In the genomic region with DNA sequence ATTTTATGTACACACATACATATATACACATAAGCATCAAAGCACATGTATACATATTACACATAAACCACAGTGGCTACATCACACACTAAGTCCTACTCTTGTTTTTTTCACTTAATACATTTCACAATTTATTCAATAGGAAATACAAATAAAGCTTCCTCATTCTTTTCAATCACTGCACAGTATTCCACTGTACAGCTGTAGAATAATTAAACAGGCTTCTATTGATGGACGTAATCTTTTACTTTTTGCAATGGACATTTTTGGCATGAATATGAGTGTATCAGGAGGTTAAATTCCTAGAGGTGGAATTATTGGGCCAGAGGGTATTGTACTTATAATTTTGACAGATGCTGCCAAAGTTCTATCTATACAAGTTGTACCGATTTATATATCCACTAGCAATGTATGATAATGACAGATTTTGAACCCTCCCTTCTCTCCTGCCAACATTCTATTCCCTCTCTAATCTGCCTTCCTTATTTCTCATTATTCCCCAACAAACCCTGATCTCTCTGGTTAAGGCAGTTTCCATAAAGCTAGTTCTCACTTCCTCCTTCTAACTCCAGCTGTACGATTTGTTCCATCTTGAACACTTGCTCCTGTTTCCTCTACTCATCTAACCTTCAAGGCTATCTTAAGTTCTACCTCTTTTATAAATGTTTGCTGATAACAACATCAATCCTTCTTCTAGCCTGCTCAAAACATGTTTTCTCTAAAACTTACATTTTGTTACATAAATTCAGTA, we compare ENCODE assay signal across 25 cellular contexts. TPM values are rescaled to one million over a fixed set of nuclear protein-coding genes. Genes with fewer than 3 reads are reported as not detected.
DNase-seq lines count a peak whose midpoint lies in the region; ATAC-seq lines count a peak whose summit lies in the region.
"Had no signal": no experiment of that assay in that cellular context is flagged by ENCODE, and none has a peak within 500 bp of the region (broad histone marks: within the 10 kb centered on the region; RNA-seq: fewer than 3 reads in every experiment).

No MANE protein-coding gene starts in this region.

- H3K9me2 ChIP-seq in Karpas-422 (replicated peaks; ENCODE audit: insufficient read depth, low read length), result no peaks in the 10 kb centered on the region

- peaks cover 51% of the 10 kb centered on the region for H3K4me1 ChIP-seq in Karpas-422 (ENCODE audit: low read length)

- H3K27me3 ChIP-seq in Karpas-422 (ENCODE audit: low read length), result no peaks in the 10 kb centered on the region
- H3K27me3 ChIP-seq: ascending aorta had no signal

- no peaks in the 10 kb centered on the region for H3K9me3 Mint-ChIP-seq in naive B cell
- H3K9me3 Mint-ChIP-seq: activated CD4-positive, alpha-beta memory T cell treated with anti-CD3 and anti-CD28 coated beads, Interleukin-2, amount 10 ng/mL, durations not matched to agents 7 days and 5 days; activated naive CD4-positive, alpha-beta T cell treated with anti-CD3 and anti-CD28 coated beads, Interleukin-2, amount 10 ng/mL, durations not matched to agents 7 days and 5 days had no signal

- DNase-seq in SIG-M5 treated with dmso at 0.1 percent for 504 hours (lab: John Stamatoyannopoulos, UW; ENCODE audit: unreplicated experiment) (peak; percentile 83), SIG-M5 (lab: John Stamatoyannopoulos, UW) (no peak), Karpas-422 (peak; percentile 66), OCI-M1 (lab: John Stamatoyannopoulos, UW) (peak; percentile 17), naive B cell (no peak), SHP77 (lab: John Stamatoyannopoulos, UW) (no peak), hepatic stellate cell (ENCODE audit: low spot score) (no peak)
- DNase-seq: activated CD4-positive, alpha-beta memory T cell treated with anti-CD3 and anti-CD28 coated beads, Interleukin-2, amount 10 ng/mL, durations not matched to agents 7 days and 5 days; activated naive CD4-positive, alpha-beta T cell treated with anti-CD3 and anti-CD28 coated beads, Interleukin-2, amount 10 ng/mL, durations not matched to agents 7 days and 5 days; activated T-cell treated with anti-CD3 and anti-CD28 coated beads, Interleukin-2, amount 50 U/mL, for 1 hour; AML-193; foreskin fibroblast; H7; NCI-H1436 treated with DMSO at 0.1 percent for 48 hours; NCI-H524 treated with DMSO at 0.1 percent for 48 hours; nucleus accumbens; PC-3; SHP77 treated with DMSO at 0.1 percent for 48 hours; stimulated activated CD4-positive, alpha-beta T cell treated with anti-CD3 and anti-CD28 coated beads, Interleukin-12 subunit alpha, Interleukin-12 subunit beta, amount 100 ng/mL, for 4 hours; stimulated activated CD8-positive, alpha-beta memory T cell treated with anti-CD3 and anti-CD28 coated beads, Interleukin-4, amount 100 ng/mL, for 48 hours had no signal

- no peaks in the 10 kb centered on the region for H3K27me3 Mint-ChIP-seq in naive B cell
- H3K27me3 Mint-ChIP-seq: activated CD4-positive, alpha-beta memory T cell treated with anti-CD3 and anti-CD28 coated beads, Interleukin-2, amount 10 ng/mL, durations not matched to agents 7 days and 5 days; activated naive CD4-positive, alpha-beta T cell treated with anti-CD3 and anti-CD28 coated beads, Interleukin-2, amount 10 ng/mL, durations not matched to agents 7 days and 5 days had no signal

- H3K36me3 Mint-ChIP-seq in naive B cell, result peaks cover 0 to 15% of the 10 kb centered on the region in 2 donors

- H3K36me3 ChIP-seq in Karpas-422 (ENCODE audit: insufficient read depth, low read length), result peaks cover 28% of the 10 kb centered on the region
- H3K36me3 ChIP-seq: ascending aorta had no signal

- H2AFZ ChIP-seq in Karpas-422 (ENCODE audit: low read length), result no peak overlapping the region

- H3K4me2 ChIP-seq in Karpas-422 (ENCODE audit: low read depth, low read length, poor library complexity, severe bottlenecking), result peak overlapping the region; percentile 52
- H3K4me2 ChIP-seq: KMS-11 had no signal

- H3K9ac ChIP-seq in Karpas-422 (ENCODE audit: low read length), result peak overlapping the region; percentile 24
- H3K9ac ChIP-seq: KMS-11 had no signal

- H3K4me1 Mint-ChIP-seq in naive B cell, result peaks cover 17 to 21% (median 20%) of the 10 kb centered on the region in 3 donors
- H3K4me1 Mint-ChIP-seq: activated CD4-positive, alpha-beta memory T cell treated with anti-CD3 and anti-CD28 coated beads, Interleukin-2, amount 10 ng/mL, durations not matched to agents 7 days and 5 days; activated naive CD4-positive, alpha-beta T cell treated with anti-CD3 and anti-CD28 coated beads, Interleukin-2, amount 10 ng/mL, durations not matched to agents 7 days and 5 days had no signal

- no peaks in the 10 kb centered on the region for H4K20me1 ChIP-seq in Karpas-422 (ENCODE audit: insufficient read depth, low read depth, low read length)

- ATAC-seq in naive B cell (ENCODE audit: low read depth in 2 of 2) (peak; percentile 28 to 47), GM18861 (IDR thresholded peaks at IDR 0.05; ENCODE audit: unreplicated experiment) (no peak)
- ATAC-seq: PC-3 had no signal

- peak overlapping the region; percentile 83 for H3K27ac ChIP-seq in Karpas-422 (ENCODE audit: low read length)
- H3K27ac ChIP-seq: 22Rv1, ascending aorta, KMS-11 had no signal

- no peak overlapping the region for H3K4me3 Mint-ChIP-seq in naive B cell
- H3K4me3 Mint-ChIP-seq: activated CD4-positive, alpha-beta memory T cell treated with anti-CD3 and anti-CD28 coated beads, Interleukin-2, amount 10 ng/mL, durations not matched to agents 7 days and 5 days; activated naive CD4-positive, alpha-beta T cell treated with anti-CD3 and anti-CD28 coated beads, Interleukin-2, amount 10 ng/mL, durations not matched to agents 7 days and 5 days had no signal

- H3K4me3 ChIP-seq in Karpas-422 (ENCODE audit: low read length), result 0 out of 2 replicates have a peak overlapping the region, but pooled peaks have one; percentile 4
- H3K4me3 ChIP-seq: ascending aorta, lung had no signal

- H3K27ac Mint-ChIP-seq in naive B cell, result peak overlapping the region; percentile 12 to 80 (median 26)
- H3K27ac Mint-ChIP-seq: activated CD4-positive, alpha-beta memory T cell treated with anti-CD3 and anti-CD28 coated beads, Interleukin-2, amount 10 ng/mL, durations not matched to agents 7 days and 5 days; activated naive CD4-positive, alpha-beta T cell treated with anti-CD3 and anti-CD28 coated beads, Interleukin-2, amount 10 ng/mL, durations not matched to agents 7 days and 5 days had no signal

- peaks cover 75% of the 10 kb centered on the region for H3K79me2 ChIP-seq in Karpas-422 (ENCODE audit: low read length)

- no peaks in the 10 kb centered on the region for H3K9me3 ChIP-seq in Karpas-422 (ENCODE audit: low read length)
- H3K9me3 ChIP-seq: ascending aorta had no signal

RNA-seq across cellular contexts. Expression of a gene that starts 35.2 kb away (rescaled TPM):
- total RNA-seq in Karpas-422 (2014; rRNA removed; shearing (Covaris generic); ENCODE audit: low replicate concordance), result 87.4 and 120 TPM in 2 replicates
- polyA plus RNA-seq in naive B cell (ENCODE audit: low read depth in 6 of 6), result 10 to 100 TPM; 35.4 to 45.2 (median 40.3) TPM

RNA-seq across cellular contexts. Expression of a gene that starts 35.3 kb away (rescaled TPM):
- 9.2 and 24.9 TPM in 2 replicates for total RNA-seq in Karpas-422 (2014; rRNA removed; shearing (Covaris generic); ENCODE audit: low replicate concordance)
- polyA plus RNA-seq in naive B cell (ENCODE audit: low read depth in 6 of 6), result 1 to 10 TPM in 5 of 6 donors, under 1 TPM in 1; 0.11 to 5.8 (median 4.6) TPM

Comparison
In these comparisons a context has a peak if more than half of its experiments do, and no peak if none do; other contexts are left out.
1. DNase-seq: peak in SIG-M5 treated with dmso at 0.1 percent for 504 hours (single experiment), Karpas-422 (single experiment) and OCI-M1 (single experiment); none in SIG-M5 (single experiment), naive B cell (single experiment), SHP77 (0 of 2) and hepatic stellate cell (single experiment).